ENCODE assay signal across 19 cellular contexts in genomic region chr19:32702010-32702409, GRCh38. TPM values are rescaled to one million over a fixed set of nuclear protein-coding genes. Genes with fewer than 3 reads are reported as not detected.
DNase-seq lines count a peak whose midpoint lies in the region; ATAC-seq, FAIRE-seq and TF ChIP-seq lines count a peak whose summit lies in the region.
"Had no signal": no experiment of that assay in that cellular context is flagged by ENCODE, and none has a peak within 500 bp of the region (broad histone marks: within the 10 kb centered on the region; RNA-seq: fewer than 3 reads in every experiment).

No MANE protein-coding gene starts in this region.

- no peak for FAIRE-seq in HepG2 (lab: Jason Lieb, UNC)

- BruUV-seq in Panc1 (replicated peaks; lab: Mats Ljungman, UMichigan) (TSS peak; percentile 34), HepG2 (replicated peaks; lab: Mats Ljungman, UMichigan) (no TSS peak)

- H3K36me3 Mint-ChIP-seq in activated CD4-positive, alpha-beta memory T cell treated with anti-CD3 and anti-CD28 coated beads, Interleukin-2, amount 10 ng/mL, durations not matched to agents 7 days and 5 days (ENCODE audit: low read depth): peaks cover 88% of the 10 kb centered on the region

- peaks cover 3% of the 10 kb centered on the region for H3K4me1 Mint-ChIP-seq in activated CD4-positive, alpha-beta memory T cell treated with anti-CD3 and anti-CD28 coated beads, Interleukin-2, amount 10 ng/mL, durations not matched to agents 7 days and 5 days

- H3K9me3 Mint-ChIP-seq in activated CD4-positive, alpha-beta memory T cell treated with anti-CD3 and anti-CD28 coated beads, Interleukin-2, amount 10 ng/mL, durations not matched to agents 7 days and 5 days: peaks cover 27% of the 10 kb centered on the region

- H3K4me1 ChIP-seq in SK-N-SH (ENCODE audit: control insufficient read depth in 1 of 2, insufficient read depth in 2 of 2, low read depth in 1 of 2, low read length in 1 of 2) (no peaks in the 10 kb centered on the region), Panc1 (ENCODE audit: control insufficient read depth, insufficient read depth, low read length) (no peaks in the 10 kb centered on the region), HepG2 (ENCODE audit: insufficient read depth, low read length) (peaks cover under 1% of the 10 kb centered on the region; the same call in 1 of the 2 replicates)

- DNase-seq in SK-N-SH: no peak
- DNase-seq in Panc1 (ENCODE audit: low read depth, low spot score): no peak
- peak; percentile 62 for DNase-seq in HepG2 (ENCODE audit: low spot score)
- no peak for DNase-seq in activated CD4-positive, alpha-beta memory T cell treated with anti-CD3 and anti-CD28 coated beads, Interleukin-2, amount 10 ng/mL, durations not matched to agents 7 days and 5 days
- DNase-seq in NCI-H524 treated with DMSO at 0.1 percent for 48 hours (lab: John Stamatoyannopoulos, UW): no peak
- DNase-seq in DMS 273 treated with DMSO at 0.1 percent for 48 hours (lab: John Stamatoyannopoulos, UW): no peak
- DNase-seq: activated naive CD4-positive, alpha-beta T cell; aorta; effector memory CD8-positive, alpha-beta T cell; mesenchymal stem cell; NCI-H2171 treated with DMSO at 0.1 percent for 48 hours; retina; T-cell had no signal

- H3K36me3 ChIP-seq in SK-N-SH (replicated peaks in 1 of 2; ENCODE audit: control insufficient read depth in 1 of 2, insufficient read depth in 2 of 2, low read length in 1 of 2) (peaks cover 12 to 53% of the 10 kb centered on the region in 2 experiments), Panc1 (ENCODE audit: control insufficient read depth, insufficient read depth, low read length) (peaks cover 17% of the 10 kb centered on the region), HepG2 (replicated peaks in 1 of 2; ENCODE audit: control insufficient read depth in 1 of 2, insufficient read depth in 2 of 2, low read length in 2 of 2) (peaks cover 1 to 9% of the 10 kb centered on the region in 2 experiments; a peak in 2 of 5 replicates)

- H3K4me2 ChIP-seq in SK-N-SH (no peak overlapping the region), HepG2 (ENCODE audit: low read depth, low read length) (no peak overlapping the region)

- in situ Hi-C loops in Panc1 (cut with HindIII; ENCODE audit: low pct_unique_long_range_greater_than_20kb, low sequenced_read_pairs) (no loop called here), HepG2 (cut with HindIII; ENCODE audit: extremely low pct_ligation_motif_present, low pct_unique_long_range_greater_than_20kb) (no loop called here)

- H4K20me1 ChIP-seq in SK-N-SH (ENCODE audit: insufficient read depth) (0 out of 2 replicates have a peak, but pooled peaks cover 19% of the 10 kb centered on the region), HepG2 (ENCODE audit: insufficient read depth, low read length) (peaks cover 30% of the 10 kb centered on the region)

- no peak overlapping the region for H2AFZ ChIP-seq in SK-N-SH (ENCODE audit: low read depth)
- no peak overlapping the region for H2AFZ ChIP-seq in HepG2 (ENCODE audit: low read length)

- H3K27ac ChIP-seq in SK-N-SH (ENCODE audit: low read depth in 2 of 2, low read length in 1 of 2) (no peak overlapping the region), Panc1 (ENCODE audit: low read length) (no peak overlapping the region), HepG2 (ENCODE audit: extremely low read length, insufficient read depth, low read length) (no peak overlapping the region)
- H3K27ac ChIP-seq: HL-60 had no signal

- no peak overlapping the region for H3K9ac ChIP-seq in SK-N-SH
- H3K9ac ChIP-seq in HepG2 (ENCODE audit: insufficient read depth, low read depth, low read length): no peak overlapping the region

- no peak overlapping the region for H3K27ac Mint-ChIP-seq in activated CD4-positive, alpha-beta memory T cell treated with anti-CD3 and anti-CD28 coated beads, Interleukin-2, amount 10 ng/mL, durations not matched to agents 7 days and 5 days
- H3K27ac Mint-ChIP-seq: stimulated activated effector memory CD8-positive, alpha-beta T cell treated with anti-CD3 and anti-CD28 coated beads, Interleukin-12 subunit alpha, Interleukin-12 subunit beta, amount 100 ng/mL, for 72 hours; T-cell had no signal

- TF ChIP-seq EP300 in SK-N-SH (IDR thresholded peaks at IDR 0.05; ENCODE audit: borderline replicate concordance in 1 of 2, low read depth in 1 of 2, low read length in 1 of 2): no peak
- TF ChIP-seq EP300 in HepG2 (IDR thresholded peaks at IDR 0.05; ENCODE audit: low read depth in 2 of 2, low read length in 2 of 2): no peak
- TF ChIP-seq EP300 in HepG2 (CRISPR knock-in tag; IDR thresholded peaks at IDR 0.05; ENCODE audit: borderline replicate concordance): no peak

- peaks cover 4% of the 10 kb centered on the region for H3F3A ChIP-seq in SK-N-SH (replicated peaks; ENCODE audit: insufficient read depth)

- no peaks in the 10 kb centered on the region for H3K9me2 ChIP-seq in SK-N-SH

- TF ChIP-seq RAD21 in SK-N-SH (IDR thresholded peaks at IDR 0.05; ENCODE audit: low read length) (no peak), HepG2 (CRISPR knock-in tag; IDR thresholded peaks at IDR 0.05) (no peak)

- no peak overlapping the region for H3K4me3 Mint-ChIP-seq in activated CD4-positive, alpha-beta memory T cell treated with anti-CD3 and anti-CD28 coated beads, Interleukin-2, amount 10 ng/mL, durations not matched to agents 7 days and 5 days
- H3K4me3 Mint-ChIP-seq: CD14-positive monocyte; stimulated activated effector memory CD8-positive, alpha-beta T cell treated with anti-CD3 and anti-CD28 coated beads, Interleukin-12 subunit alpha, Interleukin-12 subunit beta, amount 100 ng/mL, for 72 hours; T-cell had no signal

- H3K9me3 ChIP-seq in SK-N-SH (peaks cover 13% of the 10 kb centered on the region; the same call in 1 of the 2 replicates), Panc1 (ENCODE audit: control insufficient read depth, insufficient read depth, low read depth, low read length) (peaks cover 15% of the 10 kb centered on the region; the same call in 1 of the 2 replicates), HepG2 (ENCODE audit: low read length) (peaks cover 20% of the 10 kb centered on the region)

- TF ChIP-seq CTCF in SK-N-SH (IDR thresholded peaks at IDR 0.05) (no peak), Panc1 (IDR thresholded peaks at IDR 0.05) (no peak), HepG2 (CRISPR knock-in tag; IDR thresholded peaks at IDR 0.05) (no peak)

- CTCF ChIA-PET in SK-N-SH (lab: Yijun Ruan, JAX): interaction anchor here (0.9 kb wide), 1 partner anchor 11 kb away, joined by 3 read pairs; the partner anchor contains the start of gene NUDT19
- CTCF ChIA-PET in Panc1 (lab: Charles Lee): no interaction called here
- CTCF ChIA-PET in HepG2 (lab: Yijun Ruan, JAX; ENCODE audit: low intra/inter-chr PET ratio, low total read pairs): no interaction called here
- CTCF ChIA-PET in activated CD4-positive, alpha-beta memory T cell treated with anti-CD3 and anti-CD28 coated beads, Interleukin-2, amount 10 ng/mL, durations not matched to agents 7 days and 5 days (lab: Charles Lee): no interaction called here

- H3K4me3 ChIP-seq in SK-N-SH (ENCODE audit: low read depth in 2 of 2, low read length in 1 of 2) (no peak overlapping the region), Panc1 (ENCODE audit: low read depth in 2 of 2, low read length in 2 of 2) (no peak overlapping the region), HepG2 (replicated peaks in 1 of 3; ENCODE audit: insufficient read depth in 1 of 3, low read depth in 2 of 3, low read length in 3 of 3) (no peak overlapping the region)

- POLR2A ChIA-PET in SK-N-SH (lab: Yijun Ruan, JAX): no interaction called here
- POLR2A ChIA-PET in Panc1 (lab: Charles Lee): no interaction called here
- POLR2A ChIA-PET in HepG2 (lab: Yijun Ruan, JAX): no interaction called here
- POLR2A ChIA-PET in activated CD4-positive, alpha-beta memory T cell treated with anti-CD3 and anti-CD28 coated beads, Interleukin-2, amount 10 ng/mL, durations not matched to agents 7 days and 5 days (lab: Charles Lee): no interaction called here

- intact Hi-C loops in Panc1 (cut with micrococcal nuclease; ENCODE audit: unreplicated experiment) (no loop called here), HepG2 (cut with micrococcal nuclease; ENCODE audit: unreplicated experiment) (no loop called here)

- no peaks in the 10 kb centered on the region for H3K27me3 Mint-ChIP-seq in activated CD4-positive, alpha-beta memory T cell treated with anti-CD3 and anti-CD28 coated beads, Interleukin-2, amount 10 ng/mL, durations not matched to agents 7 days and 5 days
- H3K27me3 Mint-ChIP-seq: effector memory CD8-positive, alpha-beta T cell; T-cell had no signal

- TF ChIP-seq POLR2A in HepG2 (IDR thresholded peaks at IDR 0.05; ENCODE audit: insufficient read depth in 1 of 2, low read depth in 2 of 2, low read length in 2 of 2): no peak

- H3K27me3 ChIP-seq in SK-N-SH (ENCODE audit: insufficient read depth) (no peaks in the 10 kb centered on the region), Panc1 (ENCODE audit: control insufficient read depth, insufficient read depth, low read length) (no peaks in the 10 kb centered on the region), HepG2 (ENCODE audit: control insufficient read depth in 1 of 2, insufficient read depth in 2 of 2, low read length in 2 of 2) (no peaks in the 10 kb centered on the region)

- ATAC-seq in SK-N-SH treated with all-trans-retinoic acid at 6 μM for 48 hours (no peak), Panc1 (peak; percentile 55; the same call in 1 of the 2 replicates), HepG2 (peak; percentile 46; the same call in 2 of the 3 replicates), GM21786 (IDR thresholded peaks at IDR 0.05; ENCODE audit: unreplicated experiment) (no peak)
- ATAC-seq: effector memory CD8-positive, alpha-beta T cell; stimulated activated effector memory CD8-positive, alpha-beta T cell treated with anti-CD3 and anti-CD28 coated beads, Interleukin-12 subunit alpha, Interleukin-12 subunit beta, amount 100 ng/mL, for 72 hours; T-cell had no signal

- peaks cover 100% of the 10 kb centered on the region for H3K79me2 ChIP-seq in SK-N-SH (ENCODE audit: insufficient read depth)
- no peaks in the 10 kb centered on the region for H3K79me2 ChIP-seq in HepG2 (ENCODE audit: insufficient read depth, low read length)

- WGBS in SK-N-SH (ENCODE audit: low lambda C conversion rate): 87% methylated on average over 5 of the region's 5 CpGs
- 45% methylated on average over 5 of the region's 5 CpGs for WGBS in HepG2 (ENCODE audit: low lambda C conversion rate)

RNA-seq across cellular contexts. Expression of gene NUDT19, which starts 10.4 kb away (rescaled TPM):
- polyA plus RNA-seq in SK-N-SH (2012; rRNA removed): 6.2 and 6.7 TPM in 2 replicates
- 8.0 and 8.4 TPM in 2 replicates for polyA plus RNA-seq in SK-N-SH (2012; cell fraction: cytosol; rRNA removed)
- polyA plus RNA-seq in SK-N-SH (2012; cell fraction: nucleus; rRNA removed): 3.0 and 3.9 TPM in 2 replicates
- 41.4 TPM for total RNA-seq in Panc1 (2021; ENCODE audit: unreplicated experiment)
- 16.0 TPM for polyA plus RNA-seq in Panc1 (2012; ENCODE audit: insufficient read length)
- total RNA-seq in HepG2 (2016; rRNA removed; fragmentation: Illumina TruSeq; extraction: Trizol): 3.6 and 3.9 TPM in 2 replicates
- 0.51 and 0.53 TPM in 2 replicates for total RNA-seq in HepG2 (2016; cell fraction: cytosol; rRNA removed; fragmentation: Illumina TruSeq; extraction: Trizol; ENCODE audit: low read depth)
- total RNA-seq in HepG2 (2016; cell fraction: insoluble cytoplasmic fraction; rRNA removed; fragmentation: Illumina TruSeq; extraction: Trizol): 2.7 and 3.3 TPM in 2 replicates
- 2.2 and 2.4 TPM in 2 replicates for total RNA-seq in HepG2 (2016; cell fraction: membrane; rRNA removed; fragmentation: Illumina TruSeq; extraction: Trizol)
- total RNA-seq in HepG2 (2016; cell fraction: nucleus; rRNA removed; fragmentation: Illumina TruSeq; extraction: Trizol): 2.1 and 2.5 TPM in 2 replicates
- polyA plus RNA-seq in HepG2 (2011; rRNA removed): 2.9 and 3.1 TPM in 2 replicates
- 1.7 and 2.2 TPM in 2 replicates for polyA plus RNA-seq in HepG2 (2011; cell fraction: cytosol; rRNA removed)
- polyA plus RNA-seq in HepG2 (2011; cell fraction: nucleus; rRNA removed): 1.9 and 2.2 TPM in 2 replicates
- 2.2 and 3.2 TPM in 2 replicates for polyA plus RNA-seq in HepG2 (2012)
- 0.35 and 0.51 TPM in 2 replicates for polyA plus RNA-seq in HepG2 (2016; cell fraction: cytosol; fragmentation: Illumina TruSeq; extraction: Trizol; ENCODE audit: low read depth)
- polyA plus RNA-seq in HepG2 (2016; cell fraction: insoluble cytoplasmic fraction; fragmentation: Illumina TruSeq; extraction: Trizol; ENCODE audit: low read depth): 4.9 and 5.3 TPM in 2 replicates
- polyA plus RNA-seq in HepG2 (2016; cell fraction: membrane; fragmentation: Illumina TruSeq; extraction: Trizol; ENCODE audit: low read depth): 1.7 TPM in 2 replicates
- polyA plus RNA-seq in HepG2 (2016; cell fraction: nucleus; fragmentation: Illumina TruSeq; extraction: Trizol; ENCODE audit: insufficient read depth, low read depth): 4.1 and 4.4 TPM in 2 replicates
- polyA minus RNA-seq in HepG2 (2011; rRNA and poly(A)+ RNA removed; ENCODE audit: low replicate concordance): 4.3 and 11.5 TPM in 2 replicates
- 4.1 and 5.1 TPM in 2 replicates for polyA minus RNA-seq in HepG2 (2011; cell fraction: cytosol; rRNA and poly(A)+ RNA removed)
- 4.5 TPM in 2 replicates for polyA minus RNA-seq in HepG2 (2011; cell fraction: nucleus; rRNA and poly(A)+ RNA removed)
- 10 to 100 TPM; 15.0 to 15.1 TPM for total RNA-seq in activated CD4-positive, alpha-beta memory T cell treated with anti-CD3 and anti-CD28 coated beads, Interleukin-2, amount 10 ng/mL, durations not matched to agents 7 days and 5 days

RNA-seq across cellular contexts. Expression of gene TDRD12, which starts 17.6 kb away (rescaled TPM):
- polyA plus RNA-seq in SK-N-SH (2012; rRNA removed): 0.05 and 0.08 TPM in 2 replicates
- polyA plus RNA-seq in SK-N-SH (2012; cell fraction: cytosol; rRNA removed): 0.06 and 0.07 TPM in 2 replicates
- 0.11 and 0.33 TPM in 2 replicates for polyA plus RNA-seq in SK-N-SH (2012; cell fraction: nucleus; rRNA removed)
- 0.33 TPM for total RNA-seq in Panc1 (2021; ENCODE audit: unreplicated experiment)
- polyA plus RNA-seq in Panc1 (2012; ENCODE audit: insufficient read length): 0.48 TPM
- 0.40 and 0.60 TPM in 2 replicates for total RNA-seq in HepG2 (2016; rRNA removed; fragmentation: Illumina TruSeq; extraction: Trizol)
- 0.20 TPM in 1 of 2 replicates, not detected in the other for total RNA-seq in HepG2 (2016; cell fraction: cytosol; rRNA removed; fragmentation: Illumina TruSeq; extraction: Trizol; ENCODE audit: low read depth)
- total RNA-seq in HepG2 (2016; cell fraction: insoluble cytoplasmic fraction; rRNA removed; fragmentation: Illumina TruSeq; extraction: Trizol): 0.39 and 0.50 TPM in 2 replicates
- 0.28 and 0.40 TPM in 2 replicates for total RNA-seq in HepG2 (2016; cell fraction: membrane; rRNA removed; fragmentation: Illumina TruSeq; extraction: Trizol)
- total RNA-seq in HepG2 (2016; cell fraction: nucleus; rRNA removed; fragmentation: Illumina TruSeq; extraction: Trizol): 0.38 and 0.47 TPM in 2 replicates
- 0.03 and 0.05 TPM in 2 replicates for polyA plus RNA-seq in HepG2 (2011; rRNA removed)
- 0.03 and 0.04 TPM in 2 replicates for polyA plus RNA-seq in HepG2 (2011; cell fraction: cytosol; rRNA removed)
- polyA plus RNA-seq in HepG2 (2011; cell fraction: nucleus; rRNA removed): 0.11 and 0.19 TPM in 2 replicates
- polyA plus RNA-seq in HepG2 (2012): 0.27 TPM in 1 of 2 replicates, not detected in the other
- 0.14 TPM in 1 of 2 replicates, not detected in the other for polyA plus RNA-seq in HepG2 (2016; cell fraction: cytosol; fragmentation: Illumina TruSeq; extraction: Trizol; ENCODE audit: low read depth)
- 0.13 and 0.16 TPM in 2 replicates for polyA plus RNA-seq in HepG2 (2016; cell fraction: insoluble cytoplasmic fraction; fragmentation: Illumina TruSeq; extraction: Trizol; ENCODE audit: low read depth)
- polyA plus RNA-seq in HepG2 (2016; cell fraction: membrane; fragmentation: Illumina TruSeq; extraction: Trizol; ENCODE audit: low read depth): 0.13 TPM in 1 of 2 replicates, not detected in the other
- polyA plus RNA-seq in HepG2 (2016; cell fraction: nucleus; fragmentation: Illumina TruSeq; extraction: Trizol; ENCODE audit: insufficient read depth, low read depth): 0.99 and 1.5 TPM in 2 replicates
- not detected in 2 replicates for polyA minus RNA-seq in HepG2 (2011; rRNA and poly(A)+ RNA removed; ENCODE audit: low replicate concordance)
- not detected in 2 replicates for polyA minus RNA-seq in HepG2 (2011; cell fraction: cytosol; rRNA and poly(A)+ RNA removed)
- polyA minus RNA-seq in HepG2 (2011; cell fraction: nucleus; rRNA and poly(A)+ RNA removed): 0.12 TPM in 1 of 2 replicates, not detected in the other
- under 1 TPM in 1 of 2 experiments, not detected in 1; 0.45 TPM for total RNA-seq in activated CD4-positive, alpha-beta memory T cell treated with anti-CD3 and anti-CD28 coated beads, Interleukin-2, amount 10 ng/mL, durations not matched to agents 7 days and 5 days
- polyA plus RNA-seq: CD14-positive monocyte had no signal

RNA-seq across cellular contexts. Expression of gene RGS9BP, which starts 26.4 kb away (rescaled TPM):
- polyA plus RNA-seq in SK-N-SH (2012; rRNA removed) (0.18 and 0.21 TPM in 2 replicates), HepG2 (2011; rRNA removed) (0.01 and 0.03 TPM in 2 replicates)
- 0.09 and 0.16 TPM in 2 replicates for polyA plus RNA-seq in SK-N-SH (2012; cell fraction: cytosol; rRNA removed)
- 0.08 and 0.12 TPM in 2 replicates for polyA plus RNA-seq in SK-N-SH (2012; cell fraction: nucleus; rRNA removed)
- total RNA-seq in Panc1 (2021; ENCODE audit: unreplicated experiment) (1.3 TPM), HepG2 (2016; rRNA removed; fragmentation: Illumina TruSeq; extraction: Trizol) (not detected in 2 replicates)
- 0.63 TPM for polyA plus RNA-seq in Panc1 (2012; ENCODE audit: insufficient read length)
- not detected in 2 replicates for total RNA-seq in HepG2 (2016; cell fraction: cytosol; rRNA removed; fragmentation: Illumina TruSeq; extraction: Trizol; ENCODE audit: low read depth)
- total RNA-seq in HepG2 (2016; cell fraction: insoluble cytoplasmic fraction; rRNA removed; fragmentation: Illumina TruSeq; extraction: Trizol): 0.07 and 0.09 TPM in 2 replicates
- 0.06 TPM in 1 of 2 replicates, not detected in the other for total RNA-seq in HepG2 (2016; cell fraction: membrane; rRNA removed; fragmentation: Illumina TruSeq; extraction: Trizol)
- not detected in 2 replicates for total RNA-seq in HepG2 (2016; cell fraction: nucleus; rRNA removed; fragmentation: Illumina TruSeq; extraction: Trizol)
- 0.05 and 0.06 TPM in 2 replicates for polyA plus RNA-seq in HepG2 (2011; cell fraction: cytosol; rRNA removed)
- polyA plus RNA-seq in HepG2 (2011; cell fraction: nucleus; rRNA removed): 0.03 and 0.10 TPM in 2 replicates
- 0.05 TPM in 1 of 2 replicates, not detected in the other for polyA plus RNA-seq in HepG2 (2012)
- not detected in 2 replicates for polyA plus RNA-seq in HepG2 (2016; cell fraction: cytosol; fragmentation: Illumina TruSeq; extraction: Trizol; ENCODE audit: low read depth)
- not detected in 2 replicates for polyA plus RNA-seq in HepG2 (2016; cell fraction: insoluble cytoplasmic fraction; fragmentation: Illumina TruSeq; extraction: Trizol; ENCODE audit: low read depth)
- not detected in 2 replicates for polyA plus RNA-seq in HepG2 (2016; cell fraction: membrane; fragmentation: Illumina TruSeq; extraction: Trizol; ENCODE audit: low read depth)
- not detected in 2 replicates for polyA plus RNA-seq in HepG2 (2016; cell fraction: nucleus; fragmentation: Illumina TruSeq; extraction: Trizol; ENCODE audit: insufficient read depth, low read depth)
- polyA minus RNA-seq in HepG2 (2011; rRNA and poly(A)+ RNA removed; ENCODE audit: low replicate concordance): 0.04 and 0.58 TPM in 2 replicates
- polyA minus RNA-seq in HepG2 (2011; cell fraction: cytosol; rRNA and poly(A)+ RNA removed): not detected in 2 replicates
- polyA minus RNA-seq in HepG2 (2011; cell fraction: nucleus; rRNA and poly(A)+ RNA removed): 0.13 TPM in 1 of 2 replicates, not detected in the other
- total RNA-seq in activated CD4-positive, alpha-beta memory T cell treated with anti-CD3 and anti-CD28 coated beads, Interleukin-2, amount 10 ng/mL, durations not matched to agents 7 days and 5 days: under 1 TPM; 0.40 to 0.43 TPM
- total RNA-seq: aorta had no signal
- polyA plus RNA-seq: CD14-positive monocyte, neural cell had no signal

RNA-seq across cellular contexts. Expression of gene ANKRD27, which starts 27.0 kb away (rescaled TPM):
- polyA plus RNA-seq in SK-N-SH (2012; rRNA removed) (16.5 and 21.3 TPM in 2 replicates), HepG2 (2011; rRNA removed) (20.4 and 22.2 TPM in 2 replicates)
- polyA plus RNA-seq in SK-N-SH (2012; cell fraction: cytosol; rRNA removed): 12.8 and 15.4 TPM in 2 replicates
- polyA plus RNA-seq in SK-N-SH (2012; cell fraction: nucleus; rRNA removed): 34.4 and 45.9 TPM in 2 replicates
- total RNA-seq in Panc1 (2021; ENCODE audit: unreplicated experiment) (64.2 TPM), HepG2 (2016; rRNA removed; fragmentation: Illumina TruSeq; extraction: Trizol) (23.7 and 30.6 TPM in 2 replicates)
- 31.6 TPM for polyA plus RNA-seq in Panc1 (2012; ENCODE audit: insufficient read length)
- 3.9 and 4.2 TPM in 2 replicates for total RNA-seq in HepG2 (2016; cell fraction: cytosol; rRNA removed; fragmentation: Illumina TruSeq; extraction: Trizol; ENCODE audit: low read depth)
- total RNA-seq in HepG2 (2016; cell fraction: insoluble cytoplasmic fraction; rRNA removed; fragmentation: Illumina TruSeq; extraction: Trizol): 21.5 and 27.9 TPM in 2 replicates
- 13.6 and 15.8 TPM in 2 replicates for total RNA-seq in HepG2 (2016; cell fraction: membrane; rRNA removed; fragmentation: Illumina TruSeq; extraction: Trizol)
- 18.1 and 18.7 TPM in 2 replicates for total RNA-seq in HepG2 (2016; cell fraction: nucleus; rRNA removed; fragmentation: Illumina TruSeq; extraction: Trizol)
- 17.4 and 17.5 TPM in 2 replicates for polyA plus RNA-seq in HepG2 (2011; cell fraction: cytosol; rRNA removed)
- polyA plus RNA-seq in HepG2 (2011; cell fraction: nucleus; rRNA removed): 25.3 and 27.9 TPM in 2 replicates
- polyA plus RNA-seq in HepG2 (2012): 14.5 and 15.6 TPM in 2 replicates
- 1.1 and 1.6 TPM in 2 replicates for polyA plus RNA-seq in HepG2 (2016; cell fraction: cytosol; fragmentation: Illumina TruSeq; extraction: Trizol; ENCODE audit: low read depth)
- 17.2 and 20.4 TPM in 2 replicates for polyA plus RNA-seq in HepG2 (2016; cell fraction: insoluble cytoplasmic fraction; fragmentation: Illumina TruSeq; extraction: Trizol; ENCODE audit: low read depth)
- polyA plus RNA-seq in HepG2 (2016; cell fraction: membrane; fragmentation: Illumina TruSeq; extraction: Trizol; ENCODE audit: low read depth): 5.4 and 5.6 TPM in 2 replicates
- 21.2 and 21.9 TPM in 2 replicates for polyA plus RNA-seq in HepG2 (2016; cell fraction: nucleus; fragmentation: Illumina TruSeq; extraction: Trizol; ENCODE audit: insufficient read depth, low read depth)
- 33.4 and 37.1 TPM in 2 replicates for polyA minus RNA-seq in HepG2 (2011; rRNA and poly(A)+ RNA removed; ENCODE audit: low replicate concordance)
- polyA minus RNA-seq in HepG2 (2011; cell fraction: cytosol; rRNA and poly(A)+ RNA removed): 17.4 and 20.0 TPM in 2 replicates
- 38.9 and 44.3 TPM in 2 replicates for polyA minus RNA-seq in HepG2 (2011; cell fraction: nucleus; rRNA and poly(A)+ RNA removed)
- total RNA-seq in activated CD4-positive, alpha-beta memory T cell treated with anti-CD3 and anti-CD28 coated beads, Interleukin-2, amount 10 ng/mL, durations not matched to agents 7 days and 5 days: 10 to 100 TPM; 40.4 to 40.6 TPM

Comparison
In these comparisons a context has a peak if more than half of its experiments do, and no peak if none do; other contexts are left out.
1. ATAC-seq: peak in Panc1 (single experiment) and HepG2 (single experiment); none in SK-N-SH treated with all-trans-retinoic acid at 6 μM for 48 hours (single experiment) and GM21786 (single experiment).